ENCODE assay signal across 17 cellular contexts in the genomic region with DNA sequence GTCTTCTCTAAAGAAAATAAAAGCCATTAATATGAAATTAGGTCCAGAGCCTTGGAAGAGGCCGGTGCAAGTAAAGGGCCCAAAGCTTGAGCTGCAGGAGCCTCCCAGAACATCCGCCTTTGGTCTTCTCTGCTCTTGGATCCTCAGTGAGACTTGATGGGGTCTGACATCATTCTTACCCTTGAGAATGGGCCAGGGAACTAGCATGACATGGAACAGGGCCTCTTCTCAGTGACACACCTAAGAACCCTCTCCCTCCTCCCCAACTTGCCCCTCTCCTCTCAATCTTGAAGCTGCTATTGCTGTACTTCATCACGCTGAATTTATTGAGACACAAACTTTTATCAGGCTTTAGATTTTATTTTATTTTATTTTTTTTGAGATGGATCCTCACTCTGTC. TPM values are rescaled to one million over a fixed set of nuclear protein-coding genes. Genes with fewer than 3 reads are reported as not detected.
DNase-seq lines count a peak whose midpoint lies in the region; ATAC-seq, FAIRE-seq and TF ChIP-seq lines count a peak whose summit lies in the region.
"Had no signal": no experiment of that assay in that cellular context is flagged by ENCODE, and none has a peak within 500 bp of the region (broad histone marks: within the 10 kb centered on the region; RNA-seq: fewer than 3 reads in every experiment).

No MANE protein-coding gene starts in this region.

- intact Hi-C loops in Caco-2 (cut with micrococcal nuclease; ENCODE audit: unreplicated experiment) = loop anchor here (2.0 to 10.0 kb wide), 2 partner anchors 40 to 216 kb away; a partner anchor contains a TSS

- no peaks in the 10 kb centered on the region for H3K79me2 ChIP-seq in astrocyte (ENCODE audit: insufficient read depth, low read length)

- peak overlapping the region; percentile 95 for H3K27ac ChIP-seq in astrocyte (ENCODE audit: low read depth, low read length)
- H3K27ac ChIP-seq in mucosa of rectum (ENCODE audit: low read depth in 2 of 2, low read length in 2 of 2) = peak overlapping the region; percentile 60 to 92
- peak overlapping the region; percentile 97 for H3K27ac ChIP-seq in subcutaneous abdominal adipose tissue (ENCODE audit: low read depth, low read length)
- H3K27ac ChIP-seq: BLaER1 treated with 17β-estradiol and CSF1 and Interleukin-3, amounts not matched to agents 10 nM and 100 nM had no signal

- H3K4me1 Mint-ChIP-seq in Caco-2 (ENCODE audit: low read depth, unreplicated experiment) (peaks cover 24% of the 10 kb centered on the region), astrocyte (ENCODE audit: low read depth, unreplicated experiment) (peaks cover 47% of the 10 kb centered on the region)
- H3K4me1 Mint-ChIP-seq: natural killer cell had no signal

- H3K4me3 ChIP-seq in Caco-2 (ENCODE audit: low read depth, low read length) = no peak overlapping the region
- no peak overlapping the region for H3K4me3 ChIP-seq in astrocyte (ENCODE audit: insufficient read depth, low read depth, low read length)
- H3K4me3 ChIP-seq in mucosa of rectum (ENCODE audit: low read length in 2 of 2) = no peak overlapping the region
- H3K4me3 ChIP-seq in subcutaneous abdominal adipose tissue (ENCODE audit: low read depth in 1 of 5, low read length in 5 of 5) = no peak overlapping the region
- H3K4me3 ChIP-seq: BLaER1 treated with 17β-estradiol and CSF1 and Interleukin-3, amounts not matched to agents 10 nM and 100 nM; PC-9 had no signal

- no peaks in the 10 kb centered on the region for H3K27me3 ChIP-seq in Caco-2 (replicated peaks; ENCODE audit: control insufficient read depth, insufficient read depth, low read length)
- no peaks in the 10 kb centered on the region for H3K27me3 ChIP-seq in astrocyte (ENCODE audit: insufficient read depth, low read length)
- no peaks in the 10 kb centered on the region for H3K27me3 ChIP-seq in mucosa of rectum (ENCODE audit: control insufficient read depth in 2 of 2, insufficient read depth in 2 of 2, low read length in 2 of 2)
- peaks cover 0 to 4% (median 0%) of the 10 kb centered on the region in 5 donors for H3K27me3 ChIP-seq in subcutaneous abdominal adipose tissue (ENCODE audit: control insufficient read depth in 5 of 5, insufficient read depth in 4 of 5, low read length in 5 of 5)
- H3K27me3 ChIP-seq: BLaER1 treated with 17β-estradiol and CSF1 and Interleukin-3, amounts not matched to agents 10 nM and 100 nM had no signal

- no peaks in the 10 kb centered on the region for H3K27me3 Mint-ChIP-seq in Caco-2 (ENCODE audit: insufficient read depth, unreplicated experiment)
- H3K27me3 Mint-ChIP-seq in astrocyte (ENCODE audit: low read depth, unreplicated experiment) = no peaks in the 10 kb centered on the region

- no peaks in the 10 kb centered on the region for H3K9me3 ChIP-seq in Caco-2
- no peaks in the 10 kb centered on the region for H3K9me3 ChIP-seq in astrocyte (ENCODE audit: insufficient read depth, low read depth, low read length)
- no peaks in the 10 kb centered on the region for H3K9me3 ChIP-seq in mucosa of rectum (ENCODE audit: control insufficient read depth in 2 of 2, low read length in 2 of 2)
- no peaks in the 10 kb centered on the region for H3K9me3 ChIP-seq in subcutaneous abdominal adipose tissue (ENCODE audit: control insufficient read depth in 5 of 5, low read length in 5 of 5)
- H3K9me3 ChIP-seq: BLaER1 treated with 17β-estradiol and CSF1 and Interleukin-3, amounts not matched to agents 10 nM and 100 nM had no signal

- H3K36me3 Mint-ChIP-seq in Caco-2 (ENCODE audit: insufficient read depth, unreplicated experiment) (no peaks in the 10 kb centered on the region), astrocyte (ENCODE audit: low read depth, unreplicated experiment) (no peaks in the 10 kb centered on the region)
- H3K36me3 Mint-ChIP-seq: natural killer cell had no signal

- CTCF ChIA-PET in Caco-2 (lab: Charles Lee) = no interaction called here

- BruUV-seq in Caco-2 (replicated peaks; lab: Mats Ljungman, UMichigan) = no TSS peak

- H3K9ac ChIP-seq in astrocyte (ENCODE audit: low read length) (peak overlapping the region; percentile 44), mucosa of rectum (ENCODE audit: low read depth in 1 of 2, low read length in 2 of 2) (no peak overlapping the region), subcutaneous abdominal adipose tissue (ENCODE audit: low read length in 5 of 5) (peak overlapping the region in 1 of 5 donors; percentile 38)
- H3K9ac ChIP-seq: BLaER1 treated with 17β-estradiol and CSF1 and Interleukin-3, amounts not matched to agents 10 nM and 100 nM had no signal

- H3K9me3 Mint-ChIP-seq in Caco-2 (ENCODE audit: unreplicated experiment) = no peaks in the 10 kb centered on the region
- H3K9me3 Mint-ChIP-seq in astrocyte (ENCODE audit: unreplicated experiment) = peaks cover 2% of the 10 kb centered on the region
- H3K9me3 Mint-ChIP-seq: activated T-helper 1 cell treated with anti-CD3 and anti-CD28 coated beads, Interleukin-12 subunit alpha, Interleukin-12 subunit beta, Interleukin-2, Interleukin-4 antibody, amounts not matched to agents 30 ng/mL and 10 ng/mL and 1 ng/mL, durations not matched to agents 14 hours and 24 hours and 36 hours; effector memory CD8-positive, alpha-beta T cell; natural killer cell had no signal

- H3K27ac Mint-ChIP-seq in Caco-2 (ENCODE audit: unreplicated experiment) (peak overlapping the region; percentile 58), astrocyte (ENCODE audit: unreplicated experiment) (peak overlapping the region; percentile 100)
- H3K27ac Mint-ChIP-seq: activated T-helper 1 cell treated with anti-CD3 and anti-CD28 coated beads, Interleukin-12 subunit alpha, Interleukin-12 subunit beta, Interleukin-2, Interleukin-4 antibody, amounts not matched to agents 30 ng/mL and 10 ng/mL and 1 ng/mL, durations not matched to agents 14 hours and 24 hours and 36 hours; natural killer cell had no signal

- H3K36me3 ChIP-seq in Caco-2 (ENCODE audit: control insufficient read depth, insufficient read depth, low read length) (no peaks in the 10 kb centered on the region), astrocyte (ENCODE audit: insufficient read depth, low read length) (no peaks in the 10 kb centered on the region), mucosa of rectum (ENCODE audit: control insufficient read depth in 2 of 2, insufficient read depth in 2 of 2, low read length in 2 of 2) (no peaks in the 10 kb centered on the region), subcutaneous abdominal adipose tissue (ENCODE audit: control insufficient read depth in 5 of 5, insufficient read depth in 5 of 5, low read length in 5 of 5) (no peaks in the 10 kb centered on the region)
- H3K36me3 ChIP-seq: BLaER1 treated with 17β-estradiol and CSF1 and Interleukin-3, amounts not matched to agents 10 nM and 100 nM had no signal

- H2AFZ ChIP-seq in astrocyte (ENCODE audit: low read depth, low read length) = no peak overlapping the region
- H2AFZ ChIP-seq: PC-9 had no signal

- POLR2A ChIA-PET in Caco-2 (lab: Charles Lee) = interaction anchor here (1.8 kb wide), 1 partner anchor 40 kb away, joined by 10 read pairs; a partner anchor contains a TSS

- H3K4me3 Mint-ChIP-seq in Caco-2 (ENCODE audit: unreplicated experiment) (no peak overlapping the region), astrocyte (ENCODE audit: unreplicated experiment) (no peak overlapping the region)
- H3K4me3 Mint-ChIP-seq: activated T-helper 1 cell treated with anti-CD3 and anti-CD28 coated beads, Interleukin-12 subunit alpha, Interleukin-12 subunit beta, Interleukin-2, Interleukin-4 antibody, amounts not matched to agents 30 ng/mL and 10 ng/mL and 1 ng/mL, durations not matched to agents 14 hours and 24 hours and 36 hours; effector memory CD8-positive, alpha-beta T cell; natural killer cell had no signal

- no peak for FAIRE-seq in astrocyte (lab: Jason Lieb, UNC)
- FAIRE-seq: kidney had no signal

- no peak for DNase-seq in Caco-2
- DNase-seq in astrocyte (ENCODE audit: low read depth) = no peak
- DNase-seq in T1000 (lab: John Stamatoyannopoulos, UW) = no peak
- DNase-seq in NK-92 treated with Interleukin-12 subunit alpha and Interleukin-12 subunit beta, amount 100 ng/mL, for 24 hours (lab: John Stamatoyannopoulos, UW) = no peak
- DNase-seq: activated CD4-positive, alpha-beta T cell treated with anti-CD3 and anti-CD28 coated beads for 48 hours; effector memory CD8-positive, alpha-beta T cell; kidney; natural killer cell; NCI-H1694 treated with DMSO at 0.1 percent for 48 hours; NCI-H510A treated with DMSO at 0.1 percent for 48 hours; PC-9 had no signal

- H3K4me1 ChIP-seq in Caco-2 (peaks cover 66% of the 10 kb centered on the region), astrocyte (ENCODE audit: insufficient read depth, low read length) (peaks cover 41% of the 10 kb centered on the region), mucosa of rectum (ENCODE audit: control insufficient read depth in 2 of 2, insufficient read depth in 2 of 2, low read length in 2 of 2) (peaks cover 33 to 65% of the 10 kb centered on the region in 2 donors), subcutaneous abdominal adipose tissue (ENCODE audit: control insufficient read depth in 5 of 5, insufficient read depth in 5 of 5, low read length in 5 of 5) (peaks cover 10 to 45% (median 39%) of the 10 kb centered on the region in 5 donors)

- TF ChIP-seq CTCF in Caco-2 (IDR thresholded peaks at IDR 0.05; ENCODE audit: insufficient read depth in 1 of 2, low read depth in 1 of 2, low read length in 1 of 2, severe bottlenecking in 1 of 2, unreplicated experiment in 1 of 2) = no peak
- no peak for TF ChIP-seq CTCF in astrocyte (IDR thresholded peaks at IDR 0.05; ENCODE audit: insufficient read depth, low read depth, low read length)

- peak overlapping the region; percentile 87 for H3K4me2 ChIP-seq in astrocyte (ENCODE audit: low read length)
- H3K4me2 ChIP-seq: BLaER1 treated with 17β-estradiol and CSF1 and Interleukin-3, amounts not matched to agents 10 nM and 100 nM had no signal

- no peaks in the 10 kb centered on the region for H4K20me1 ChIP-seq in astrocyte (ENCODE audit: insufficient read depth, low read length)
- H4K20me1 ChIP-seq: BLaER1 treated with 17β-estradiol and CSF1 and Interleukin-3, amounts not matched to agents 10 nM and 100 nM had no signal

- ATAC-seq in GM18502 (IDR thresholded peaks at IDR 0.05; ENCODE audit: poor library complexity, unreplicated experiment) = no peak
- ATAC-seq in HG03469 (IDR thresholded peaks at IDR 0.05; ENCODE audit: unreplicated experiment) = no peak
- ATAC-seq: effector memory CD8-positive, alpha-beta T cell; natural killer cell had no signal

RNA-seq across cellular contexts. Expression of a gene that starts 40.3 kb away (rescaled TPM):
- 128 and 133 TPM in 2 replicates for total RNA-seq in Caco-2 (2022)
- total RNA-seq in astrocyte = 90.0 and 92.4 TPM in 2 replicates
